ENCODE assay signal across 14 cellular contexts in the genomic region with DNA sequence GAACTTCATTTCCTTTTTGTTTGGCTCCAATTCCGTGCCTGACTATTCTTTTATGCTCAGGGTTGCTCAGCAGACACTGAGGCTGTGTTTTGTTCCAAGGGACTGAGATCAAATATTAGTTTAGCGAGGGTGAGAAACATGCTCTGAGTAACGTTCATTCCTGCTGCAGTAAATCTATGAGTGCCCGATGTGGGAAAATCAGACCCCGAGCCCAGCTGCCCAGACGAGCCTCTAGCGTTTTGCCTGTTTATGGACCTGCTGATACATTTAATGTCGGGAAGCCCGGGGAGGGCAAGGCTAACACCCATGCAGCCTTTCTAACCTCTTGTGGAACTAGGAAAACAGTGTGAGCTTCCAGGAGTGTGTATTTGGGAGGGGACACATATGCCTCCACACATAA.
DNase-seq lines count a peak whose midpoint lies in the region; ATAC-seq and TF ChIP-seq lines count a peak whose summit lies in the region.
"Had no signal": no experiment of that assay in that cellular context is flagged by ENCODE, and none has a peak within 500 bp of the region (broad histone marks: within the 10 kb centered on the region; RNA-seq: fewer than 3 reads in every experiment).

No MANE protein-coding gene starts in this region.

- TF ChIP-seq CTCF in left lung (IDR thresholded peaks at IDR 0.05), result no peak

- no peak overlapping the region for H3K27ac ChIP-seq in HUES48 (ENCODE audit: low read depth, low read length)
- peak overlapping the region; percentile 39 to 48 for H3K27ac ChIP-seq in left lung
- H3K27ac ChIP-seq: RWPE1 had no signal

- H3K4me1 Mint-ChIP-seq in activated naive CD8-positive, alpha-beta T cell (ENCODE audit: low read depth), result peaks cover 11% of the 10 kb centered on the region
- peaks cover 13% of the 10 kb centered on the region for H3K4me1 Mint-ChIP-seq in stimulated activated naive CD8-positive, alpha-beta T cell treated with anti-CD3 and anti-CD28 coated beads, Interleukin-15, amount 100 ng/mL, for 72 hours
- H3K4me1 Mint-ChIP-seq: activated CD4-positive, alpha-beta memory T cell treated with anti-CD3 and anti-CD28 coated beads, Interleukin-2, amount 10 ng/mL, durations not matched to agents 7 days and 5 days had no signal

- H3K9me3 Mint-ChIP-seq in activated naive CD8-positive, alpha-beta T cell (ENCODE audit: low read depth), result no peaks in the 10 kb centered on the region
- no peaks in the 10 kb centered on the region for H3K9me3 Mint-ChIP-seq in stimulated activated naive CD8-positive, alpha-beta T cell treated with anti-CD3 and anti-CD28 coated beads, Interleukin-15, amount 100 ng/mL, for 72 hours
- H3K9me3 Mint-ChIP-seq: activated CD4-positive, alpha-beta memory T cell treated with anti-CD3 and anti-CD28 coated beads, Interleukin-2, amount 10 ng/mL, durations not matched to agents 7 days and 5 days had no signal

- H3K4me3 ChIP-seq in HUES48 (ENCODE audit: low read depth, low read length), result peak overlapping the region; percentile 44; the same call in 1 of the 2 replicates
- no peak overlapping the region for H3K4me3 ChIP-seq in left lung

- H3K36me3 ChIP-seq in HUES48 (ENCODE audit: control insufficient read depth, insufficient read depth, low read length) (no peaks in the 10 kb centered on the region), left lung (no peaks in the 10 kb centered on the region)
- H3K36me3 ChIP-seq: adrenal gland had no signal

- H3K9me3 ChIP-seq in HUES48 (ENCODE audit: control insufficient read depth, insufficient read depth, low read length), result no peaks in the 10 kb centered on the region
- no peaks in the 10 kb centered on the region for H3K9me3 ChIP-seq in left lung
- H3K9me3 ChIP-seq: adrenal gland had no signal

- H3K4me1 ChIP-seq in HUES48 (ENCODE audit: control insufficient read depth, insufficient read depth, low read length) (peaks cover 4% of the 10 kb centered on the region), left lung (peaks cover 10 to 14% of the 10 kb centered on the region in 2 donors)

- H3K4me3 Mint-ChIP-seq in activated naive CD8-positive, alpha-beta T cell, result peak overlapping the region; percentile 90
- peak overlapping the region; percentile 80 to 88 for H3K4me3 Mint-ChIP-seq in stimulated activated naive CD8-positive, alpha-beta T cell treated with anti-CD3 and anti-CD28 coated beads, Interleukin-15, amount 100 ng/mL, for 72 hours
- H3K4me3 Mint-ChIP-seq: activated CD4-positive, alpha-beta memory T cell treated with anti-CD3 and anti-CD28 coated beads, Interleukin-2, amount 10 ng/mL, durations not matched to agents 7 days and 5 days had no signal

- intact Hi-C loops in left lung (cut with DNase I), result no loop called here

- no peaks in the 10 kb centered on the region for H3K36me3 Mint-ChIP-seq in activated naive CD8-positive, alpha-beta T cell

- no peaks in the 10 kb centered on the region for H3K27me3 Mint-ChIP-seq in activated naive CD8-positive, alpha-beta T cell
- no peaks in the 10 kb centered on the region for H3K27me3 Mint-ChIP-seq in stimulated activated naive CD8-positive, alpha-beta T cell treated with anti-CD3 and anti-CD28 coated beads, Interleukin-15, amount 100 ng/mL, for 72 hours

- no peak overlapping the region for H3K9ac ChIP-seq in HUES48 (ENCODE audit: low read depth, low read length)

- no peaks in the 10 kb centered on the region for H3K27me3 ChIP-seq in HUES48 (ENCODE audit: control insufficient read depth, insufficient read depth, low read length)
- H3K27me3 ChIP-seq in left lung, result no peaks in the 10 kb centered on the region
- H3K27me3 ChIP-seq: adrenal gland had no signal

- DNase-seq in left lung (no peak), NCI-H2196 (lab: John Stamatoyannopoulos, UW; ENCODE audit: unreplicated experiment) (no peak)
- DNase-seq in stimulated activated naive CD8-positive, alpha-beta T cell treated with anti-CD3 and anti-CD28 coated beads, Interleukin-15, amount 100 ng/mL, for 72 hours, result peak in 1 of 2 donors; percentile 2
- DNase-seq: activated CD4-positive, alpha-beta memory T cell treated with anti-CD3 and anti-CD28 coated beads, Interleukin-2, amount 10 ng/mL, durations not matched to agents 7 days and 5 days; cortex of kidney; NCI-H1694 treated with DMSO at 0.1 percent for 48 hours; T-helper 9 cell had no signal

- peak overlapping the region; percentile 93 for H3K27ac Mint-ChIP-seq in activated naive CD8-positive, alpha-beta T cell
- peak overlapping the region; percentile 92 to 98 for H3K27ac Mint-ChIP-seq in stimulated activated naive CD8-positive, alpha-beta T cell treated with anti-CD3 and anti-CD28 coated beads, Interleukin-15, amount 100 ng/mL, for 72 hours
- H3K27ac Mint-ChIP-seq: activated CD4-positive, alpha-beta memory T cell treated with anti-CD3 and anti-CD28 coated beads, Interleukin-2, amount 10 ng/mL, durations not matched to agents 7 days and 5 days had no signal

- no peak for ATAC-seq in left lung
- no peak for ATAC-seq in stimulated activated naive CD8-positive, alpha-beta T cell treated with anti-CD3 and anti-CD28 coated beads, Interleukin-15, amount 100 ng/mL, for 72 hours
- no peak for ATAC-seq in GM19455 (IDR thresholded peaks at IDR 0.05; ENCODE audit: unreplicated experiment)
- no peak for ATAC-seq in HG03139 (IDR thresholded peaks at IDR 0.05; ENCODE audit: unreplicated experiment)
- no peak for ATAC-seq in activated CD4-positive, CD25-positive, alpha-beta regulatory T cell treated with anti-CD3 and anti-CD28 coated beads, Interleukin-2, amount 50 U/mL, for 24 hours
